8 cellular contexts compared by ENCODE assay signal in the genomic region with DNA sequence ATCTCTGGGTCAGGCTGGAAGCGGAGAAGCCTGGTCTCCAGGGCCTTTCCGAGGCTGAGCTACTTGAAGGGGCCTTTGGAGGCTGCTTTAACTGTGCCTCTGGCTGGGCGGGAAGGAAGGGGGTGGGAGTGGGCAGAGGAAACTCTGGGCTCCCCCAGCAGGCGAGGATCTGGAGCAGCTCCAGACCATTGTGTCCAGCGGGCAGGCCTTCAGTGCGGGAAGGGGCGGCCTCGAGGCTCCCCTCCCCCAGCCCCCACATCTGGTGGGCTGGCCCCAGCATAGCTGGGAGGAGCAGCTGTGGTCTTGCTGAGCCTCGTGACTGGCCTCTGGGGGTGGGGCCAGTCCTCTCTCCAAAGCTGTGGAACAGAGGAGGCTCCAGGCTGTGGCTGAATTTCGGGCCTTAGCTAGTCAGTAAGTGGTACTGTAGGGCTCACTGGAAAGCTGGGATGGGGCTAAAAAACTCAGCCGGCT. TPM values are rescaled to one million over a fixed set of nuclear protein-coding genes. Genes with fewer than 3 reads are reported as not detected.
A peak's percentile ranks its signal among the peaks of the same experiment; 100 is the strongest.
DNase-seq lines count a peak whose midpoint lies in the region; ATAC-seq and TF ChIP-seq lines count a peak whose summit lies in the region.

No MANE protein-coding gene starts in this region.

- no peak for TF ChIP-seq RAD21 in HCT116 (IDR thresholded peaks at IDR 0.05; ENCODE audit: low read depth)

- in situ Hi-C loops in brain microvascular endothelial cell (cut with HindIII; ENCODE audit: low pct_ligation_motif_present, low sequenced_read_pairs), result no loop called here

- H3K9me3 Mint-ChIP-seq in immature natural killer cell, result no peaks in the 10 kb centered on the region
- H3K9me3 Mint-ChIP-seq in activated CD4-positive, alpha-beta T cell treated with anti-CD3 and anti-CD28 coated beads, Interleukin-2, amount 10 ng/mL, durations not matched to agents 24 days and 14 days, result no peaks in the 10 kb centered on the region

- H3K36me3 ChIP-seq in HCT116 (ENCODE audit: control insufficient read depth in 1 of 2, insufficient read depth in 2 of 2, low read length in 2 of 2), result no peaks in the 10 kb centered on the region
- H3K36me3 ChIP-seq in brain microvascular endothelial cell (replicated peaks), result no peaks in the 10 kb centered on the region

- BruUV-seq in HCT116 (replicated peaks; lab: Mats Ljungman, UMichigan), result no TSS peak

- POLR2A ChIA-PET in HCT116 (lab: Charles Lee), result interaction anchor here (1.1 kb wide), 1 partner anchor 15 kb away, joined by 4 read pairs; no protein-coding TSS in a partner anchor

- H3K4me3 Mint-ChIP-seq in immature natural killer cell, result peak overlapping the region in 1 of 5 donors; percentile 5
- H3K4me3 Mint-ChIP-seq in activated CD4-positive, alpha-beta T cell treated with anti-CD3 and anti-CD28 coated beads, Interleukin-2, amount 10 ng/mL, durations not matched to agents 24 days and 14 days, result no peak overlapping the region

- peaks cover 16 to 57% (median 47%) of the 10 kb centered on the region in 3 donors for H3K27me3 Mint-ChIP-seq in immature natural killer cell (ENCODE audit: low read depth in 3 of 3)
- peaks cover 18% of the 10 kb centered on the region for H3K27me3 Mint-ChIP-seq in activated CD4-positive, alpha-beta T cell treated with anti-CD3 and anti-CD28 coated beads, Interleukin-2, amount 10 ng/mL, durations not matched to agents 24 days and 14 days

- no peaks in the 10 kb centered on the region for H3K9me2 ChIP-seq in HCT116 (ENCODE audit: insufficient read depth)

- peak overlapping the region in 1 of 6 donors; percentile 90 for H3K27ac Mint-ChIP-seq in immature natural killer cell
- H3K27ac Mint-ChIP-seq in activated CD4-positive, alpha-beta T cell treated with anti-CD3 and anti-CD28 coated beads, Interleukin-2, amount 10 ng/mL, durations not matched to agents 24 days and 14 days, result no peak overlapping the region

- RAD21 ChIA-PET in HCT116 (lab: Charles Lee; ENCODE audit: low non-redundant PET in 1 of 2, low total read pairs in 2 of 2, uncharacterized antibody in 2 of 2, unreplicated experiment in 2 of 2), result no interaction called here

- CTCF ChIA-PET in HCT116 (lab: Charles Lee), result interaction anchor here (1.0 to 2.9 kb wide), 3 partner anchors 10 to 15 kb away, joined by 3 to 10 read pairs (median 9); no protein-coding TSS in a partner anchor

- H3K27ac ChIP-seq in HCT116 (ENCODE audit: low read depth, low read length), result no peak overlapping the region
- no peak overlapping the region for H3K27ac ChIP-seq in brain microvascular endothelial cell
- peak overlapping the region in 20 of 21 experiments; percentile 33 to 96 (median 81) for H3K27ac ChIP-seq in skin epidermis

- H3K4me3 ChIP-seq in HCT116 (replicated peaks in 1 of 2; ENCODE audit: low read depth in 1 of 2, low read length in 2 of 2) (no peak overlapping the region), brain microvascular endothelial cell (ENCODE audit: low read depth, low read length) (peak overlapping the region; percentile 24), skin epidermis (peak overlapping the region in 1 of 7 experiments; percentile 57)

- H3K27me3 ChIP-seq in HCT116 (ENCODE audit: insufficient read depth, low read length), result no peaks in the 10 kb centered on the region
- peaks cover 16% of the 10 kb centered on the region for H3K27me3 ChIP-seq in brain microvascular endothelial cell (replicated peaks)

- no peaks in the 10 kb centered on the region for H3K9me3 ChIP-seq in HCT116 (ENCODE audit: control insufficient read depth in 1 of 2, insufficient read depth in 1 of 2, low read depth in 1 of 2, low read length in 2 of 2)

- intact Hi-C loops in HCT116 (cut with micrococcal nuclease), result no loop called here
- intact Hi-C loops in activated CD4-positive, alpha-beta T cell treated with anti-CD3 and anti-CD28 coated beads, Interleukin-2, amount 10 ng/mL, durations not matched to agents 24 days and 14 days (cut with micrococcal nuclease), result no loop called here

- no peaks in the 10 kb centered on the region for H3K36me3 Mint-ChIP-seq in immature natural killer cell
- H3K36me3 Mint-ChIP-seq in activated CD4-positive, alpha-beta T cell treated with anti-CD3 and anti-CD28 coated beads, Interleukin-2, amount 10 ng/mL, durations not matched to agents 24 days and 14 days (ENCODE audit: low read depth), result peaks cover 6% of the 10 kb centered on the region

- ATAC-seq in HCT116 (peak; percentile 36; the same call in 1 of the 2 replicates), HG03565 (IDR thresholded peaks at IDR 0.05; ENCODE audit: unreplicated experiment) (no peak)

- no peaks in the 10 kb centered on the region for H3K4me1 ChIP-seq in HCT116 (ENCODE audit: control insufficient read depth in 1 of 2, insufficient read depth in 2 of 2, low read length in 2 of 2)

- DNase-seq in HCT116 (ENCODE audit: low read depth, low spot score), result no peak
- peak; percentile 32 for DNase-seq in brain microvascular endothelial cell
- DNase-seq in immature natural killer cell, result peak in 2 of 3 donors; percentile 19 to 27
- no peak for DNase-seq in NCI-H2029 (lab: John Stamatoyannopoulos, UW)
- no peak for DNase-seq in DMS79 (lab: John Stamatoyannopoulos, UW)
- DNase-seq in activated CD4-positive, alpha-beta T cell treated with anti-CD3 and anti-CD28 coated beads, Interleukin-2, amount 10 ng/mL, durations not matched to agents 24 days and 14 days, result no peak

- TF ChIP-seq POLR2A in HCT116 (IDR thresholded peaks at IDR 0.05; ENCODE audit: borderline replicate concordance, extremely low read depth, insufficient read depth, insufficient read length), result no peak

- no peaks in the 10 kb centered on the region for H3K79me2 ChIP-seq in HCT116 (ENCODE audit: insufficient read depth, low read length)

- TF ChIP-seq CTCF in HCT116 (IDR thresholded peaks at IDR 0.05 in 2 of 3, conservative IDR thresholded peaks at IDR 0.05 in 1 of 3; ENCODE audit: borderline replicate concordance in 1 of 3, insufficient read depth in 1 of 3, low read depth in 2 of 3, low read length in 2 of 3), result no peak
- TF ChIP-seq CTCF in brain microvascular endothelial cell (IDR thresholded peaks at IDR 0.05; ENCODE audit: low read depth, low read length, missing control alignments), result no peak

- no peak overlapping the region for H3K9ac ChIP-seq in HCT116 (ENCODE audit: low read length)

- H3K4me1 Mint-ChIP-seq in immature natural killer cell, result peaks cover 19 to 25% of the 10 kb centered on the region in 2 donors
- H3K4me1 Mint-ChIP-seq in activated CD4-positive, alpha-beta T cell treated with anti-CD3 and anti-CD28 coated beads, Interleukin-2, amount 10 ng/mL, durations not matched to agents 24 days and 14 days, result peaks cover 12% of the 10 kb centered on the region

- H2AFZ ChIP-seq in HCT116 (ENCODE audit: low read depth, low read length, poor library complexity, severe bottlenecking), result no peak overlapping the region

- H3K4me2 ChIP-seq in HCT116 (ENCODE audit: low read length), result no peak overlapping the region

- no peaks in the 10 kb centered on the region for H4K20me1 ChIP-seq in HCT116 (ENCODE audit: insufficient read depth)

TF ChIP-seq in HCT116, 20 proteins besides CTCF, POLR2A, EP300 and RAD21 (continues in another document):
- no peak for TF ChIP-seq ELF1 (IDR thresholded peaks at IDR 0.05; ENCODE audit: borderline replicate concordance, low read depth)
- no peak for TF ChIP-seq CEBPB (IDR thresholded peaks at IDR 0.05; ENCODE audit: low read depth)
- TF ChIP-seq JUND (IDR thresholded peaks at IDR 0.05), result no peak
- no peak for TF ChIP-seq POLR2AphosphoS5 (IDR thresholded peaks at IDR 0.05; ENCODE audit: low read depth, low read length)
- TF ChIP-seq TCF7L2 (IDR thresholded peaks at IDR 0.05; ENCODE audit: borderline replicate concordance, extremely low read depth, insufficient read depth, insufficient read length), result no peak
- TF ChIP-seq EZH2phosphoT487 (IDR thresholded peaks at IDR 0.05; ENCODE audit: borderline replicate concordance), result no peak
- TF ChIP-seq, protein P1, sequence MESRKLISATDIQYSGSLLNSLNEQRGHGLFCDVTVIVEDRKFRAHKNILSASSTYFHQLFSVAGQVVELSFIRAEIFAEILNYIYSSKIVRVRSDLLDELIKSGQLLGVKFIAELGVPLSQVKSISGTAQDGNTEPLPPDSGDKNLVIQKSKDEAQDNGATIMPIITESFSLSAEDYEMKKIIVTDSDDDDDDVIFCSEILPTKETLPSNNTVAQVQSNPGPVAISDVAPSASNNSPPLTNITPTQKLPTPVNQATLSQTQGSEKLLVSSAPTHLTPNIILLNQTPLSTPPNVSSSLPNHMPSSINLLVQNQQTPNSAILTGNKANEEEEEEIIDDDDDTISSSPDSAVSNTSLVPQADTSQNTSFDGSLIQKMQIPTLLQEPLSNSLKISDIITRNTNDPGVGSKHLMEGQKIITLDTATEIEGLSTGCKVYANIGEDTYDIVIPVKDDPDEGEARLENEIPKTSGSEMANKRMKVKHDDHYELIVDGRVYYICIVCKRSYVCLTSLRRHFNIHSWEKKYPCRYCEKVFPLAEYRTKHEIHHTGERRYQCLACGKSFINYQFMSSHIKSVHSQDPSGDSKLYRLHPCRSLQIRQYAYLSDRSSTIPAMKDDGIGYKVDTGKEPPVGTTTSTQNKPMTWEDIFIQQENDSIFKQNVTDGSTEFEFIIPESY (IDR thresholded peaks at IDR 0.05; ENCODE audit: extremely low read depth, insufficient replicate concordance, low read length), result no peak
- no peak for TF ChIP-seq EZH2 (IDR thresholded peaks at IDR 0.05)
- no peak for TF ChIP-seq SP1 (IDR thresholded peaks at IDR 0.05; ENCODE audit: low read depth)

RNA-seq across cellular contexts. Expression of gene TAMALIN, which starts 3.4 kb away (rescaled TPM):
- total RNA-seq in HCT116 (2021; ENCODE audit: unreplicated experiment), result 1.1 TPM
- polyA plus RNA-seq in HCT116 (2012), result 0.33 and 0.36 TPM in 2 replicates
- polyA plus RNA-seq in immature natural killer cell, result 1 to 10 TPM; 1.1 to 3.1 (median 1.2) TPM
- total RNA-seq in activated CD4-positive, alpha-beta T cell treated with anti-CD3 and anti-CD28 coated beads, Interleukin-2, amount 10 ng/mL, durations not matched to agents 24 days and 14 days, result 10.4 and 12.4 TPM in 2 replicates

RNA-seq across cellular contexts. Expression of gene NR4A1, which starts 41.1 kb away (rescaled TPM):
- total RNA-seq in HCT116 (2021; ENCODE audit: unreplicated experiment), result 35.3 TPM
- polyA plus RNA-seq in HCT116 (2012), result 117 and 343 TPM in 2 replicates
- polyA plus RNA-seq in immature natural killer cell, result 1 to 10 TPM in 2 of 3 donors, under 1 TPM in 1; 0.83 to 2.1 (median 1.3) TPM
- total RNA-seq in activated CD4-positive, alpha-beta T cell treated with anti-CD3 and anti-CD28 coated beads, Interleukin-2, amount 10 ng/mL, durations not matched to agents 24 days and 14 days, result 55.0 and 57.7 TPM in 2 replicates

RNA-seq across cellular contexts. Expression of gene ACVR1B, which starts 58.7 kb away (rescaled TPM):
- total RNA-seq in HCT116 (2021; ENCODE audit: unreplicated experiment), result 22.7 TPM
- 16.8 and 17.6 TPM in 2 replicates for polyA plus RNA-seq in HCT116 (2012)
- 1 to 10 TPM in 1 of 3 donors, under 1 TPM in 1, not detected in 1; 0.52 to 1.4 TPM for polyA plus RNA-seq in immature natural killer cell
- total RNA-seq in activated CD4-positive, alpha-beta T cell treated with anti-CD3 and anti-CD28 coated beads, Interleukin-2, amount 10 ng/mL, durations not matched to agents 24 days and 14 days, result 7.1 and 8.1 TPM in 2 replicates

RNA-seq across cellular contexts. Expression of gene ATG101, which starts 59.6 kb away (rescaled TPM):
- total RNA-seq in HCT116 (2021; ENCODE audit: unreplicated experiment), result 49.2 TPM
- polyA plus RNA-seq in HCT116 (2012), result 69.2 and 101 TPM in 2 replicates
- polyA plus RNA-seq in immature natural killer cell, result 10 to 100 TPM; 25.8 to 50.8 (median 32.2) TPM
- 51.2 and 61.4 TPM in 2 replicates for total RNA-seq in activated CD4-positive, alpha-beta T cell treated with anti-CD3 and anti-CD28 coated beads, Interleukin-2, amount 10 ng/mL, durations not matched to agents 24 days and 14 days

Comparison
In these comparisons a context has a peak if more than half of its experiments do, and no peak if none do; other contexts are left out.
1. DNase-seq: peak in brain microvascular endothelial cell (single experiment) and immature natural killer cell (2 of 3); none in HCT116 (single experiment), NCI-H2029 (single experiment), DMS79 (single experiment) and activated CD4-positive, alpha-beta T cell treated with anti-CD3 and anti-CD28 coated beads, Interleukin-2, amount 10 ng/mL, durations not matched to agents 24 days and 14 days (single experiment).
2. H3K27ac ChIP-seq: peak in skin epidermis (20 of 21); none in HCT116 (single experiment) and brain microvascular endothelial cell (single experiment).